In the genomic region with DNA sequence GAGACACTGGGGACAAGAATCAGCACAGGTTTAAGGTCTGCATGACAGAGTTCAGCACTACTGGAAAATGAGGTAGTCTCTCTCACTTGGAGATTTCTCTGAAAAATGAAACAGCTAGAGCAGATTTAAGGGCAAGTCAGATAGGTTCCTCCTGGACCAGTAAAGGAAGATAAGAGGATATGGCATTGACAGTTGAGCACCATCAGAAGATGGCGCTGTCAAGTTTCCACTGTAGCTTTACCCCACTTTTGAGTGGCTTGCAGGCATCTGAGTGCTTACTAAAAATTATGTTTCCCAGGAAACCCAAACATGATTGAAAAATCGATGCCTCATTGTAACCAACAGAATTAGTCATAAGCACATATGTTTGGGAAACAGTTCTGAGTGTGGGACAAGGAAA, we compare ENCODE assay signal across 17 cellular contexts.
DNase-seq lines count a peak whose midpoint lies in the region; ATAC-seq and TF ChIP-seq lines count a peak whose summit lies in the region.
"Had no signal": no experiment of that assay in that cellular context is flagged by ENCODE, and none has a peak within 500 bp of the region (broad histone marks: within the 10 kb centered on the region; RNA-seq: fewer than 3 reads in every experiment).

No MANE protein-coding gene starts in this region.

- H3K27ac Mint-ChIP-seq in endothelial cell (ENCODE audit: unreplicated experiment): no peak overlapping the region
- H3K27ac Mint-ChIP-seq: T-helper 17 cell had no signal

- H3K27me3 Mint-ChIP-seq in endothelial cell (ENCODE audit: unreplicated experiment): peaks cover 1% of the 10 kb centered on the region
- H3K27me3 Mint-ChIP-seq: T-helper 17 cell had no signal

- H3K9me2 ChIP-seq in OCI-LY7 (ENCODE audit: insufficient read depth, low read length): no peaks in the 10 kb centered on the region

- no peak overlapping the region for H3K27ac ChIP-seq in OCI-LY7 (ENCODE audit: low read depth, low read length, poor library complexity, severe bottlenecking)
- H3K27ac ChIP-seq: 22Rv1, C4-2B, RWPE1 had no signal

- ATAC-seq in GM18517 (IDR thresholded peaks at IDR 0.05; ENCODE audit: unreplicated experiment): no peak
- ATAC-seq: K562, T-helper 17 cell had no signal

- no peaks in the 10 kb centered on the region for H3K9me3 ChIP-seq in OCI-LY7 (ENCODE audit: low read length)

- DNase-seq in DMS53 (lab: John Stamatoyannopoulos, UW): peak; percentile 4
- DNase-seq in DMS53 treated with DMSO at 0.1 percent for 48 hours (lab: John Stamatoyannopoulos, UW; ENCODE audit: unreplicated experiment): no peak
- peak; percentile 11 for DNase-seq in OCI-LY7 (ENCODE audit: low spot score)
- no peak for DNase-seq in epithelial cell of proximal tubule (ENCODE audit: low read depth)
- DNase-seq in GDM1 (lab: John Stamatoyannopoulos, UW): no peak
- no peak for DNase-seq in germinal center (ENCODE audit: low spot score)
- no peak for DNase-seq in endothelial cell (ENCODE audit: low spot score)
- DNase-seq: H7, NCI-H1436, NCI-H2029 treated with DMSO at 0.1 percent for 48 hours, NCI-H510A treated with DMSO at 0.1 percent for 48 hours, T-helper 17 cell had no signal

- H3K4me3 ChIP-seq in OCI-LY7 (ENCODE audit: low read depth, low read length, poor library complexity, severe bottlenecking): no peak overlapping the region
- H3K4me3 ChIP-seq in epithelial cell of proximal tubule (ENCODE audit: low read depth, low read length): no peak overlapping the region
- H3K4me3 ChIP-seq: K562 had no signal

- no peaks in the 10 kb centered on the region for H4K20me1 ChIP-seq in OCI-LY7 (ENCODE audit: insufficient read depth, low read length)

- CTCF ChIA-PET in OCI-LY7 (lab: Charles Lee; ENCODE audit: unreplicated experiment): no interaction called here

- H3K36me3 Mint-ChIP-seq in endothelial cell (ENCODE audit: low read depth, unreplicated experiment): no peaks in the 10 kb centered on the region

- H2AFZ ChIP-seq in OCI-LY7 (ENCODE audit: low read length): no peak overlapping the region

- no peaks in the 10 kb centered on the region for H3K79me2 ChIP-seq in OCI-LY7 (ENCODE audit: insufficient read depth, low read depth, low read length)

- H3K4me2 ChIP-seq in OCI-LY7 (ENCODE audit: low read length): no peak overlapping the region

- H3K4me1 ChIP-seq in OCI-LY7 (ENCODE audit: insufficient read depth, low read length, poor library complexity, severe bottlenecking): no peaks in the 10 kb centered on the region

- no peaks in the 10 kb centered on the region for H3K9me3 Mint-ChIP-seq in endothelial cell (ENCODE audit: unreplicated experiment)

- POLR2A ChIA-PET in OCI-LY7 (lab: Charles Lee): interaction anchor here (0.6 to 1.2 kb wide), 2 partner anchors 16 to 52 kb away, joined by 3 to 5 read pairs; no protein-coding TSS in a partner anchor

- TF ChIP-seq CTCF in OCI-LY7 (conservative IDR thresholded peaks at IDR 0.05; ENCODE audit: low read length) (peak; percentile 57), epithelial cell of proximal tubule (conservative IDR thresholded peaks at IDR 0.05; ENCODE audit: low read depth, low read length) (peak; percentile 41), endothelial cell (IDR thresholded peaks at IDR 0.05; ENCODE audit: unreplicated experiment) (no peak)

- H3K4me3 Mint-ChIP-seq in endothelial cell (ENCODE audit: unreplicated experiment): no peak overlapping the region
- H3K4me3 Mint-ChIP-seq: T-helper 17 cell had no signal

- no TSS peak for BruUV-seq in OCI-LY7 (replicated peaks; lab: Mats Ljungman, UMichigan)

- H3K36me3 ChIP-seq in OCI-LY7 (ENCODE audit: insufficient read depth, low read length): no peaks in the 10 kb centered on the region

- no peaks in the 10 kb centered on the region for H3K4me1 Mint-ChIP-seq in endothelial cell (ENCODE audit: unreplicated experiment)
- H3K4me1 Mint-ChIP-seq: T-helper 17 cell had no signal

- intact Hi-C loops in OCI-LY7 (cut with micrococcal nuclease; ENCODE audit: unreplicated experiment): no loop called here

Comparison
In these comparisons a context has a peak if more than half of its experiments do, and no peak if none do; other contexts are left out.
1. DNase-seq: peak in DMS53 (single experiment) and OCI-LY7 (single experiment); none in DMS53 treated with DMSO at 0.1 percent for 48 hours (single experiment), epithelial cell of proximal tubule (single experiment), GDM1 (single experiment), germinal center (single experiment) and endothelial cell (single experiment).